8 cellular contexts compared by ENCODE assay signal in genomic region chr16:17467923-17468540, GRCh38. TPM values are rescaled to one million over a fixed set of nuclear protein-coding genes. Genes with fewer than 3 reads are reported as not detected.
DNase-seq lines count a peak whose midpoint lies in the region; ATAC-seq, FAIRE-seq and TF ChIP-seq lines count a peak whose summit lies in the region.

No MANE protein-coding gene starts in this region.

- H3K4me1 ChIP-seq in HUES64 (ENCODE audit: insufficient read depth, low read length): peaks cover 49% of the 10 kb centered on the region
- H3K4me1 ChIP-seq in small intestine (ENCODE audit: control insufficient read depth in 2 of 2, insufficient read depth in 1 of 2, low read depth in 1 of 2, low read length in 1 of 2): peaks cover 7 to 17% of the 10 kb centered on the region in 2 donors

- H3K27me3 Mint-ChIP-seq in CD14-positive monocyte (ENCODE audit: low read depth in 3 of 3): peaks cover 4 to 9% (median 8%) of the 10 kb centered on the region in 3 donors

- no peak for FAIRE-seq in small intestine (lab: Jason Lieb, UNC)

- DNase-seq in CD14-positive monocyte (ENCODE audit: low spot score) (no peak), SK-MEL-5 (ENCODE audit: low read depth, low spot score) (peak; percentile 83), T47D (ENCODE audit: low read depth in 1 of 2, low spot score in 1 of 2) (peak; percentile 68 to 73), iris pigment epithelial cell (ENCODE audit: low read depth) (peak; percentile 7), small intestine (peak; percentile 77), COLO668 (lab: John Stamatoyannopoulos, UW; ENCODE audit: unreplicated experiment) (no peak)

- H3K27ac ChIP-seq in HUES64 (ENCODE audit: low read depth, low read length) (no peak overlapping the region), small intestine (ENCODE audit: low read depth in 1 of 2, low read length in 1 of 2) (no peak overlapping the region)

- no peak for ATAC-seq in GM21390 (IDR thresholded peaks at IDR 0.05; ENCODE audit: unreplicated experiment)

- no peak overlapping the region for H3K9ac ChIP-seq in HUES64 (ENCODE audit: low read depth, low read length)

- 0 out of 2 replicates have a peak overlapping the region, but pooled peaks have one; percentile 67 for H3K4me3 ChIP-seq in HUES64 (ENCODE audit: low read length)
- peak overlapping the region in 1 of 2 donors; percentile 92 for H3K4me3 ChIP-seq in small intestine (ENCODE audit: low read depth in 1 of 2, low read length in 2 of 2)

- peak overlapping the region; percentile 96 to 98 for H3K4me3 Mint-ChIP-seq in CD14-positive monocyte

- H3K27ac Mint-ChIP-seq in CD14-positive monocyte: peak overlapping the region in 3 of 7 donors; percentile 35 to 83 (median 51)

- H3K9me3 Mint-ChIP-seq in CD14-positive monocyte: peaks cover 0 to 3% (median 0%) of the 10 kb centered on the region in 7 donors

- H3K36me3 Mint-ChIP-seq in CD14-positive monocyte: peaks cover 28 to 38% of the 10 kb centered on the region in 2 donors

- H3K9me3 ChIP-seq in HUES64 (ENCODE audit: insufficient read depth, low read depth, low read length): no peaks in the 10 kb centered on the region
- H3K9me3 ChIP-seq in small intestine (ENCODE audit: control insufficient read depth, low read depth): no peaks in the 10 kb centered on the region

- 36% methylated on average over 6 of the region's 6 CpGs for WGBS in HUES64
- 19 to 25% (median 20%) methylated on average over 6 of the region's 6 CpGs for WGBS in small intestine, 3 donors

- peaks cover 52% of the 10 kb centered on the region for H3K4me1 Mint-ChIP-seq in CD14-positive monocyte

- peak; percentile 59 for TF ChIP-seq CTCF in CD14-positive monocyte (IDR thresholded peaks at IDR 0.05)

- peaks cover 23% of the 10 kb centered on the region for H3K27me3 ChIP-seq in HUES64 (ENCODE audit: insufficient read depth, low read length)
- H3K27me3 ChIP-seq in small intestine (ENCODE audit: control insufficient read depth in 2 of 2, insufficient read depth in 2 of 2, low read length in 2 of 2): no peaks in the 10 kb centered on the region

- intact Hi-C loops in CD14-positive monocyte (cut with micrococcal nuclease): loop anchor here in 1 of 2 donors (10.0 kb wide), 1 partner anchor 53 kb away; no protein-coding TSS in a partner anchor

- H3K36me3 ChIP-seq in HUES64 (ENCODE audit: insufficient read depth, low read length) (no peaks in the 10 kb centered on the region), small intestine (ENCODE audit: control insufficient read depth in 2 of 2, insufficient read depth in 2 of 2, low read length in 2 of 2) (no peaks in the 10 kb centered on the region)

- in situ Hi-C loops in SK-MEL-5 (cut with HindIII; ENCODE audit: low pct_unique_long_range_greater_than_20kb, low sequenced_read_pairs): no loop called here
- in situ Hi-C loops in T47D (cut with HindIII; ENCODE audit: low pct_unique_long_range_greater_than_20kb, low sequenced_read_pairs): no loop called here

RNA-seq across cellular contexts. Expression of gene XYLT1, which starts 2.7 kb away (rescaled TPM):
- polyA plus RNA-seq in CD14-positive monocyte (1 to 10 TPM in 1 of 2 donors, under 1 TPM in 1; 0.51 to 1.6 TPM), small intestine (1 to 10 TPM; 1.9 to 5.8 (median 2.5) TPM)
- polyA plus RNA-seq in HUES64 (2013, experiment 1 of 2): 6.0 TPM
- 6.8 TPM for polyA plus RNA-seq in HUES64 (2013, experiment 2 of 2)
- 21.1 and 23.3 TPM in 2 replicates for total RNA-seq in SK-MEL-5 (2014; rRNA removed; shearing (Covaris generic))
- 29.6 and 40.8 TPM in 2 replicates for polyA plus RNA-seq in SK-MEL-5 (2015; cell fraction: cytosol; rRNA removed)
- 10.4 and 12.7 TPM in 2 replicates for polyA plus RNA-seq in SK-MEL-5 (2015; cell fraction: nucleus; rRNA removed)

Comparison
In these comparisons a context has a peak if more than half of its experiments do, and no peak if none do; other contexts are left out.
1. DNase-seq: peak in SK-MEL-5 (single experiment), T47D (2 of 2), iris pigment epithelial cell (single experiment) and small intestine (single experiment); none in CD14-positive monocyte (single experiment) and COLO668 (single experiment).